9 cellular contexts compared by ENCODE assay signal in the genomic region with DNA sequence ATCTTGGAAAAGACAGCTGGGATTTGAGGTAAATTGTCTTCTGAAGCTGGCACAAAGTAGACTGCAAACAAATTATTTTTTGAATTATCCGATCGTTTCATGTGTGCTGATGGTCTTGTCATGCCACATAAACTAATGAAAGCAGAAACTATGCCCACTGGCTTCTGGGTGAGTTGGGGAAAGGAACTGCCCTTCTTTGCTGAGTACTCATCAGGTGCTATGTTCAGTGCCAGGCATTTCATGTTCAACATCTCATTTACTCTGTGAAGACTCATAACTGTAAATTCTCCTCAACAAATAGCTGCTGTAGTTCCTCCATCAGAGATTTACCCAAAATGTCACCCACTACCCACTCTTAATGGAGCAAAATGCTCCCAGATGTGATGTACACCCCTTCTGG. TPM values are rescaled to one million over a fixed set of nuclear protein-coding genes. Genes with fewer than 3 reads are reported as not detected.
DNase-seq lines count a peak whose midpoint lies in the region; ATAC-seq, FAIRE-seq and TF ChIP-seq lines count a peak whose summit lies in the region.
"Had no signal": no experiment of that assay in that cellular context is flagged by ENCODE, and none has a peak within 500 bp of the region (broad histone marks: within the 10 kb centered on the region; RNA-seq: fewer than 3 reads in every experiment).

No MANE protein-coding gene starts in this region.

- H3K36me3 Mint-ChIP-seq in chondrocyte (ENCODE audit: low read depth), result no peaks in the 10 kb centered on the region
- H3K36me3 Mint-ChIP-seq in naive thymus-derived CD8-positive, alpha-beta T cell, result peaks cover 0 to 14% (median 3%) of the 10 kb centered on the region in 3 donors

- H3K36me3 ChIP-seq in BJ (ENCODE audit: control insufficient read depth, insufficient read depth, low read length), result no peaks in the 10 kb centered on the region; the same call in none of the 2 replicates

- POLR2A ChIA-PET in BJ (lab: Charles Lee), result no interaction called here
- POLR2A ChIA-PET in naive thymus-derived CD8-positive, alpha-beta T cell (lab: Charles Lee), result interaction anchor here (0.9 to 2.5 kb wide), 2 partner anchors 20 to 36 kb away, joined by 3 to 8 read pairs; partner anchors contain the start of gene MYCL

- peaks cover 24% of the 10 kb centered on the region for H3K4me1 Mint-ChIP-seq in chondrocyte (ENCODE audit: low read depth)
- H3K4me1 Mint-ChIP-seq in naive thymus-derived CD8-positive, alpha-beta T cell, result peaks cover 24 to 46% (median 44%) of the 10 kb centered on the region in 4 donors

- FAIRE-seq in GM12891 (lab: Jason Lieb, UNC), result no peak

- DNase-seq in BJ (ENCODE audit: low read depth) (no peak), LNCaP clone FGC (ENCODE audit: low read depth) (no peak), chondrocyte (ENCODE audit: low spot score) (no peak), NCI-H82 treated with DMSO at 0.1 percent for 48 hours (lab: John Stamatoyannopoulos, UW; ENCODE audit: unreplicated experiment) (no peak), GM12891 (ENCODE audit: insufficient read length, low spot score) (no peak)
- DNase-seq in naive thymus-derived CD8-positive, alpha-beta T cell, result no peak
- DNase-seq: NCI-H2171 treated with DMSO at 0.1 percent for 48 hours had no signal

- TF ChIP-seq CTCF in BJ (IDR thresholded peaks at IDR 0.05; ENCODE audit: insufficient read depth, low read depth, low read length), result no peak
- no peak for TF ChIP-seq CTCF in LNCaP clone FGC (IDR thresholded peaks at IDR 0.05; ENCODE audit: control insufficient read depth, extremely low read depth, insufficient read depth)
- no peak for TF ChIP-seq CTCF in chondrocyte (IDR thresholded peaks at IDR 0.05)

- CTCF ChIA-PET in BJ (lab: Yijun Ruan, JAX), result interaction anchor here (1.1 kb wide), 1 partner anchor 20 kb away, joined by 6 read pairs; the partner anchor contains the start of gene MYCL

- peak overlapping the region; percentile 91 for H3K4me3 Mint-ChIP-seq in chondrocyte (ENCODE audit: unreplicated experiment)
- H3K4me3 Mint-ChIP-seq in naive thymus-derived CD8-positive, alpha-beta T cell, result peak overlapping the region; percentile 91 to 97 (median 96)

- peak overlapping the region; percentile 99 for H3K4me3 ChIP-seq in BJ (ENCODE audit: low read depth, low read length)
- peak overlapping the region; percentile 97 for H3K4me3 ChIP-seq in LNCaP clone FGC (ENCODE audit: low read depth, low read length)

- no peaks in the 10 kb centered on the region for H3K27me3 Mint-ChIP-seq in chondrocyte (ENCODE audit: low read depth)
- no peaks in the 10 kb centered on the region for H3K27me3 Mint-ChIP-seq in naive thymus-derived CD8-positive, alpha-beta T cell

- TF ChIP-seq POLR2A in GM12891 (IDR thresholded peaks at IDR 0.05; ENCODE audit: low read depth, low read length), result no peak

- peak overlapping the region; percentile 41 for H3K27ac Mint-ChIP-seq in chondrocyte (ENCODE audit: unreplicated experiment)
- peak overlapping the region in 3 of 10 donors; percentile 17 to 96 (median 79) for H3K27ac Mint-ChIP-seq in naive thymus-derived CD8-positive, alpha-beta T cell

- H3K9me3 Mint-ChIP-seq in chondrocyte (ENCODE audit: low read depth), result no peaks in the 10 kb centered on the region
- H3K9me3 Mint-ChIP-seq in naive thymus-derived CD8-positive, alpha-beta T cell, result no peaks in the 10 kb centered on the region

- no peak for ATAC-seq in naive thymus-derived CD8-positive, alpha-beta T cell
- ATAC-seq in GM18868 (IDR thresholded peaks at IDR 0.05; ENCODE audit: unreplicated experiment) (no peak), GM21825 (IDR thresholded peaks at IDR 0.05; ENCODE audit: unreplicated experiment) (no peak)

- H3K27me3 ChIP-seq in BJ (ENCODE audit: control insufficient read depth, insufficient read depth, low read length), result no peaks in the 10 kb centered on the region

TF ChIP-seq in GM12891, 5 proteins besides CTCF, POLR2A, EP300 and RAD21:
- TF ChIP-seq PAX5 (IDR thresholded peaks at IDR 0.05; ENCODE audit: insufficient read depth, low read length, severe bottlenecking) (no peak), SPI1 (IDR thresholded peaks at IDR 0.05; ENCODE audit: low read depth, low read length) (no peak), TAF1 (IDR thresholded peaks at IDR 0.05; ENCODE audit: low read depth, low read length) (no peak), POLR2AphosphoS5 (IDR thresholded peaks at IDR 0.05; ENCODE audit: low read depth, low read length) (no peak), POU2F2 (IDR thresholded peaks at IDR 0.05; ENCODE audit: low read depth, low read length) (no peak)

RNA-seq across cellular contexts. Expression of gene TRIT1, which starts 1.2 kb away (rescaled TPM):
- 12.7 and 21.4 TPM in 2 replicates for polyA plus RNA-seq in BJ (2011; rRNA removed)
- 10.5 and 12.7 TPM in 2 replicates for polyA minus RNA-seq in BJ (2011; rRNA and poly(A)+ RNA removed)
- total RNA-seq in chondrocyte, result 9.3 to 12.3 TPM (median 10.7 TPM) in 3 replicates
- total RNA-seq in naive thymus-derived CD8-positive, alpha-beta T cell, result 10 to 100 TPM; 22.0 to 25.9 TPM
- polyA plus RNA-seq in naive thymus-derived CD8-positive, alpha-beta T cell, result 10 to 100 TPM in 2 of 3 donors, 1 to 10 TPM in 1; 9.5 to 13.0 (median 10.5) TPM
- 20.9 TPM for polyA plus RNA-seq in GM12891 (2012; ENCODE audit: low read depth, missing spikeins)

RNA-seq across cellular contexts. Expression of gene MYCL, which starts 19.6 kb away (rescaled TPM):
- 0.22 TPM in 2 replicates for polyA plus RNA-seq in BJ (2011; rRNA removed)
- 0.14 TPM in 1 of 2 replicates, not detected in the other for polyA minus RNA-seq in BJ (2011; rRNA and poly(A)+ RNA removed)
- 0.29 to 0.62 TPM (median 0.47 TPM) in 3 replicates for total RNA-seq in chondrocyte
- total RNA-seq in naive thymus-derived CD8-positive, alpha-beta T cell, result not detected
- not detected for polyA plus RNA-seq in naive thymus-derived CD8-positive, alpha-beta T cell
- polyA plus RNA-seq in GM12891 (2012; ENCODE audit: low read depth, missing spikeins), result 1.2 TPM
